ENCODE assay signal across 1 cellular context in the genomic region with DNA sequence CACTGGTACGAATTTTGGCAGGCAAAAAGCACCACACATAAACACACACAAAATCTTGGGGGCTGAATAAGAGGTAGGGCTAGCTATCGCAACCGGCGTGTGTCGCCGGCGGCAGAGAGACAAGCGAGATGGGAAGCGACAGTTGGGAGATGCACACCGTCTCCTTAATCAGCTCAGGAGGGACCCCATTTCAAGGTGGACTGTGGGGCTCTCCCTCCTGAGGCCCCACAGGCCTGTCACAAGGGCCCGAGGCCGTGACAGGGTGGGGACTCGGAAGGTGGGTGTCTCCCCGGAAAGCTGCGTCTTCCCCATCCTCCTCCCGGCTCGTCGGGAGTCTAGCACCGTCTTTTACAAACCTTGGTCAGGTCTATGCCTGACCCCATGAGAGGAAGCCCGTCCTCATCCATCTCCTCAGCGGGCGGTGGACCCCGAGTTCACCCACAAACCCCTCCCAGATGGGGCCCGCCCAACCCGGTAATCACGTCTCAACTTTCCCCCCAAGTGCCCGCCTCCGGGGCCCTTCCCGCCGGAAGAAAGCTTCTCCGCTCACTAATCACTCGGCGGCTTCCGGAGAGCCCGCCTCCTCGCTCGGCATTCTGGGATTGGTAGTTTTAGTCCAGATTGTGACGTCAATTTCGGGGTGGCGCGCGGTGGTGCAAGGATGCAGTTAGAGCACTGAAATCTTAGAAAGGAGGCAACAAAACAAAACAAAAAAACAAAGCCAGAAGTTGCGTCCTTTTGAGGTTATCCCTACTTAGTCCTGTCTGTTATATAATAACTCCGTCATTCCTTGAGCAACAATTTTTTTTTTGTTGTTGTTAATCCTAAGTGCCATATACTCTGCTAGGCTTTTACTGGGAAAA.
TF ChIP-seq lines count a peak whose summit lies in the region.

A gene with protein sequence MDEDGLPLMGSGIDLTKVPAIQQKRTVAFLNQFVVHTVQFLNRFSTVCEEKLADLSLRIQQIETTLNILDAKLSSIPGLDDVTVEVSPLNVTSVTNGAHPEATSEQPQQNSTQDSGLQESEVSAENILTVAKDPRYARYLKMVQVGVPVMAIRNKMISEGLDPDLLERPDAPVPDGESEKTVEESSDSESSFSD (minus strand): TSS at position 436 of the 863 bp plus-strand sequence. CDS start 29 bp downstream, at position 407.

TF ChIP-seq in HepG2, 621 proteins besides CTCF, POLR2A, EP300 and RAD21 (continued from another document and continues in another):
- TF ChIP-seq, protein P1, sequence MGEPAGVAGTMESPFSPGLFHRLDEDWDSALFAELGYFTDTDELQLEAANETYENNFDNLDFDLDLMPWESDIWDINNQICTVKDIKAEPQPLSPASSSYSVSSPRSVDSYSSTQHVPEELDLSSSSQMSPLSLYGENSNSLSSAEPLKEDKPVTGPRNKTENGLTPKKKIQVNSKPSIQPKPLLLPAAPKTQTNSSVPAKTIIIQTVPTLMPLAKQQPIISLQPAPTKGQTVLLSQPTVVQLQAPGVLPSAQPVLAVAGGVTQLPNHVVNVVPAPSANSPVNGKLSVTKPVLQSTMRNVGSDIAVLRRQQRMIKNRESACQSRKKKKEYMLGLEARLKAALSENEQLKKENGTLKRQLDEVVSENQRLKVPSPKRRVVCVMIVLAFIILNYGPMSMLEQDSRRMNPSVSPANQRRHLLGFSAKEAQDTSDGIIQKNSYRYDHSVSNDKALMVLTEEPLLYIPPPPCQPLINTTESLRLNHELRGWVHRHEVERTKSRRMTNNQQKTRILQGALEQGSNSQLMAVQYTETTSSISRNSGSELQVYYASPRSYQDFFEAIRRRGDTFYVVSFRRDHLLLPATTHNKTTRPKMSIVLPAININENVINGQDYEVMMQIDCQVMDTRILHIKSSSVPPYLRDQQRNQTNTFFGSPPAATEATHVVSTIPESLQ (CRISPR knock-in tag; conservative IDR thresholded peaks at IDR 0.05) = no peak
- TF ChIP-seq RELA (CRISPR knock-in tag; IDR thresholded peaks at IDR 0.05) = no peak
- TF ChIP-seq SAFB2 (CRISPR knock-in tag; IDR thresholded peaks at IDR 0.05; ENCODE audit: borderline replicate concordance, low read depth) = no peak
- TF ChIP-seq, protein P2, sequence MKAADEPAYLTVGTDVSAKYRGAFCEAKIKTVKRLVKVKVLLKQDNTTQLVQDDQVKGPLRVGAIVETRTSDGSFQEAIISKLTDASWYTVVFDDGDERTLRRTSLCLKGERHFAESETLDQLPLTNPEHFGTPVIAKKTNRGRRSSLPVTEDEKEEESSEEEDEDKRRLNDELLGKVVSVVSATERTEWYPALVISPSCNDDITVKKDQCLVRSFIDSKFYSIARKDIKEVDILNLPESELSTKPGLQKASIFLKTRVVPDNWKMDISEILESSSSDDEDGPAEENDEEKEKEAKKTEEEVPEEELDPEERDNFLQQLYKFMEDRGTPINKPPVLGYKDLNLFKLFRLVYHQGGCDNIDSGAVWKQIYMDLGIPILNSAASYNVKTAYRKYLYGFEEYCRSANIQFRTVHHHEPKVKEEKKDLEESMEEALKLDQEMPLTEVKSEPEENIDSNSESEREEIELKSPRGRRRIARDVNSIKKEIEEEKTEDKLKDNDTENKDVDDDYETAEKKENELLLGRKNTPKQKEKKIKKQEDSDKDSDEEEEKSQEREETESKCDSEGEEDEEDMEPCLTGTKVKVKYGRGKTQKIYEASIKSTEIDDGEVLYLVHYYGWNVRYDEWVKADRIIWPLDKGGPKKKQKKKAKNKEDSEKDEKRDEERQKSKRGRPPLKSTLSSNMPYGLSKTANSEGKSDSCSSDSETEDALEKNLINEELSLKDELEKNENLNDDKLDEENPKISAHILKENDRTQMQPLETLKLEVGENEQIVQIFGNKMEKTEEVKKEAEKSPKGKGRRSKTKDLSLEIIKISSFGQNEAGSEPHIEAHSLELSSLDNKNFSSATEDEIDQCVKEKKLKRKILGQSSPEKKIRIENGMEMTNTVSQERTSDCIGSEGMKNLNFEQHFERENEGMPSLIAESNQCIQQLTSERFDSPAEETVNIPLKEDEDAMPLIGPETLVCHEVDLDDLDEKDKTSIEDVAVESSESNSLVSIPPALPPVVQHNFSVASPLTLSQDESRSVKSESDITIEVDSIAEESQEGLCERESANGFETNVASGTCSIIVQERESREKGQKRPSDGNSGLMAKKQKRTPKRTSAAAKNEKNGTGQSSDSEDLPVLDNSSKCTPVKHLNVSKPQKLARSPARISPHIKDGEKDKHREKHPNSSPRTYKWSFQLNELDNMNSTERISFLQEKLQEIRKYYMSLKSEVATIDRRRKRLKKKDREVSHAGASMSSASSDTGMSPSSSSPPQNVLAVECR (CRISPR knock-in tag; IDR thresholded peaks at IDR 0.05; ENCODE audit: borderline replicate concordance) = peak; percentile 63
- 0 out of 2 replicates have a peak, but pooled peaks have one; percentile 21 for TF ChIP-seq HNF4A (CRISPR knock-in tag; IDR thresholded peaks at IDR 0.05)
- TF ChIP-seq, protein P3, sequence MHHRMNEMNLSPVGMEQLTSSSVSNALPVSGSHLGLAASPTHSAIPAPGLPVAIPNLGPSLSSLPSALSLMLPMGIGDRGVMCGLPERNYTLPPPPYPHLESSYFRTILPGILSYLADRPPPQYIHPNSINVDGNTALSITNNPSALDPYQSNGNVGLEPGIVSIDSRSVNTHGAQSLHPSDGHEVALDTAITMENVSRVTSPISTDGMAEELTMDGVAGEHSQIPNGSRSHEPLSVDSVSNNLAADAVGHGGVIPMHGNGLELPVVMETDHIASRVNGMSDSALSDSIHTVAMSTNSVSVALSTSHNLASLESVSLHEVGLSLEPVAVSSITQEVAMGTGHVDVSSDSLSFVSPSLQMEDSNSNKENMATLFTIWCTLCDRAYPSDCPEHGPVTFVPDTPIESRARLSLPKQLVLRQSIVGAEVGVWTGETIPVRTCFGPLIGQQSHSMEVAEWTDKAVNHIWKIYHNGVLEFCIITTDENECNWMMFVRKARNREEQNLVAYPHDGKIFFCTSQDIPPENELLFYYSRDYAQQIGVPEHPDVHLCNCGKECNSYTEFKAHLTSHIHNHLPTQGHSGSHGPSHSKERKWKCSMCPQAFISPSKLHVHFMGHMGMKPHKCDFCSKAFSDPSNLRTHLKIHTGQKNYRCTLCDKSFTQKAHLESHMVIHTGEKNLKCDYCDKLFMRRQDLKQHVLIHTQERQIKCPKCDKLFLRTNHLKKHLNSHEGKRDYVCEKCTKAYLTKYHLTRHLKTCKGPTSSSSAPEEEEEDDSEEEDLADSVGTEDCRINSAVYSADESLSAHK (CRISPR knock-in tag; IDR thresholded peaks at IDR 0.05; ENCODE audit: borderline replicate concordance) = no peak
- no peak for TF ChIP-seq MZF1 (CRISPR knock-in tag; IDR thresholded peaks at IDR 0.05; ENCODE audit: borderline replicate concordance)
- TF ChIP-seq, protein P4, sequence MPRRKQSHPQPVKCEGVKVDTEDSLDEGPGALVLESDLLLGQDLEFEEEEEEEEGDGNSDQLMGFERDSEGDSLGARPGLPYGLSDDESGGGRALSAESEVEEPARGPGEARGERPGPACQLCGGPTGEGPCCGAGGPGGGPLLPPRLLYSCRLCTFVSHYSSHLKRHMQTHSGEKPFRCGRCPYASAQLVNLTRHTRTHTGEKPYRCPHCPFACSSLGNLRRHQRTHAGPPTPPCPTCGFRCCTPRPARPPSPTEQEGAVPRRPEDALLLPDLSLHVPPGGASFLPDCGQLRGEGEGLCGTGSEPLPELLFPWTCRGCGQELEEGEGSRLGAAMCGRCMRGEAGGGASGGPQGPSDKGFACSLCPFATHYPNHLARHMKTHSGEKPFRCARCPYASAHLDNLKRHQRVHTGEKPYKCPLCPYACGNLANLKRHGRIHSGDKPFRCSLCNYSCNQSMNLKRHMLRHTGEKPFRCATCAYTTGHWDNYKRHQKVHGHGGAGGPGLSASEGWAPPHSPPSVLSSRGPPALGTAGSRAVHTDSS (CRISPR knock-in tag; conservative IDR thresholded peaks at IDR 0.05) = no peak
- peak; percentile 99 for TF ChIP-seq THAP11 (CRISPR knock-in tag; IDR thresholded peaks at IDR 0.05)
- TF ChIP-seq ZNF564 (CRISPR knock-in tag; IDR thresholded peaks at IDR 0.05) = peak; percentile 60; the same call in 1 of the 2 replicates
- peak; percentile 47 for TF ChIP-seq JARID2 (CRISPR knock-in tag; IDR thresholded peaks at IDR 0.05; ENCODE audit: insufficient replicate concordance)
- no peak for TF ChIP-seq KLF15 (CRISPR knock-in tag; IDR thresholded peaks at IDR 0.05; ENCODE audit: borderline replicate concordance)
- peak; percentile 40; the same call in 1 of the 2 replicates for TF ChIP-seq IRF2 (CRISPR knock-in tag; IDR thresholded peaks at IDR 0.05)
- no peak for TF ChIP-seq ZMAT3 (CRISPR knock-in tag; conservative IDR thresholded peaks at IDR 0.05)
- TF ChIP-seq, protein P5, sequence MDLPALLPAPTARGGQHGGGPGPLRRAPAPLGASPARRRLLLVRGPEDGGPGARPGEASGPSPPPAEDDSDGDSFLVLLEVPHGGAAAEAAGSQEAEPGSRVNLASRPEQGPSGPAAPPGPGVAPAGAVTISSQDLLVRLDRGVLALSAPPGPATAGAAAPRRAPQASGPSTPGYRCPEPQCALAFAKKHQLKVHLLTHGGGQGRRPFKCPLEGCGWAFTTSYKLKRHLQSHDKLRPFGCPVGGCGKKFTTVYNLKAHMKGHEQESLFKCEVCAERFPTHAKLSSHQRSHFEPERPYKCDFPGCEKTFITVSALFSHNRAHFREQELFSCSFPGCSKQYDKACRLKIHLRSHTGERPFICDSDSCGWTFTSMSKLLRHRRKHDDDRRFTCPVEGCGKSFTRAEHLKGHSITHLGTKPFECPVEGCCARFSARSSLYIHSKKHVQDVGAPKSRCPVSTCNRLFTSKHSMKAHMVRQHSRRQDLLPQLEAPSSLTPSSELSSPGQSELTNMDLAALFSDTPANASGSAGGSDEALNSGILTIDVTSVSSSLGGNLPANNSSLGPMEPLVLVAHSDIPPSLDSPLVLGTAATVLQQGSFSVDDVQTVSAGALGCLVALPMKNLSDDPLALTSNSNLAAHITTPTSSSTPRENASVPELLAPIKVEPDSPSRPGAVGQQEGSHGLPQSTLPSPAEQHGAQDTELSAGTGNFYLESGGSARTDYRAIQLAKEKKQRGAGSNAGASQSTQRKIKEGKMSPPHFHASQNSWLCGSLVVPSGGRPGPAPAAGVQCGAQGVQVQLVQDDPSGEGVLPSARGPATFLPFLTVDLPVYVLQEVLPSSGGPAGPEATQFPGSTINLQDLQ (CRISPR knock-in tag; IDR thresholded peaks at IDR 0.05) = no peak
- no peak for TF ChIP-seq ZNF768 (CRISPR knock-in tag; IDR thresholded peaks at IDR 0.05)
- peak; percentile 76 for TF ChIP-seq ASH2L (IDR thresholded peaks at IDR 0.05; ENCODE audit: insufficient read length, low read depth, low read length)
- no peak for TF ChIP-seq SMAD1 (CRISPR knock-in tag; IDR thresholded peaks at IDR 0.05; ENCODE audit: borderline replicate concordance, low read depth)
- no peak for TF ChIP-seq ZNF180 (CRISPR knock-in tag; IDR thresholded peaks at IDR 0.05; ENCODE audit: borderline replicate concordance, low read depth)
- no peak for TF ChIP-seq ZKSCAN8 (CRISPR knock-in tag; IDR thresholded peaks at IDR 0.05; ENCODE audit: borderline replicate concordance)
- no peak for TF ChIP-seq CHD2 (IDR thresholded peaks at IDR 0.05; ENCODE audit: low read depth, low read length)
- no peak for TF ChIP-seq TOE1 (CRISPR knock-in tag; IDR thresholded peaks at IDR 0.05)
- 0 out of 2 replicates have a peak, but pooled peaks have one; percentile 25 for TF ChIP-seq HNRNPL (IDR thresholded peaks at IDR 0.05; ENCODE audit: low read depth, low read length)
- no peak for TF ChIP-seq PAWR (CRISPR knock-in tag; IDR thresholded peaks at IDR 0.05; ENCODE audit: borderline replicate concordance)
- TF ChIP-seq HNRNPK (IDR thresholded peaks at IDR 0.05; ENCODE audit: low read depth, low read length, poor library complexity, severe bottlenecking) = no peak
- no peak for TF ChIP-seq DPF2 (CRISPR knock-in tag; IDR thresholded peaks at IDR 0.05; ENCODE audit: borderline replicate concordance, low read depth)
- peak; percentile 39 for TF ChIP-seq AGO2 (optimal IDR thresholded peaks at IDR 0.05; ENCODE audit: low read depth, low read length)
- TF ChIP-seq ZNF75D (CRISPR knock-in tag; IDR thresholded peaks at IDR 0.05; ENCODE audit: borderline replicate concordance) = no peak
- TF ChIP-seq MAZ (IDR thresholded peaks at IDR 0.05; ENCODE audit: borderline replicate concordance, low read depth, low read length) = 0 out of 2 replicates have a peak, but pooled peaks have one; percentile 69
- TF ChIP-seq MAZ (CRISPR knock-in tag; IDR thresholded peaks at IDR 0.05; ENCODE audit: low read depth) = peak; percentile 53; the same call in 1 of the 2 replicates
- TF ChIP-seq NRL (CRISPR knock-in tag; IDR thresholded peaks at IDR 0.05; ENCODE audit: borderline replicate concordance) = no peak
- TF ChIP-seq, protein P6, sequence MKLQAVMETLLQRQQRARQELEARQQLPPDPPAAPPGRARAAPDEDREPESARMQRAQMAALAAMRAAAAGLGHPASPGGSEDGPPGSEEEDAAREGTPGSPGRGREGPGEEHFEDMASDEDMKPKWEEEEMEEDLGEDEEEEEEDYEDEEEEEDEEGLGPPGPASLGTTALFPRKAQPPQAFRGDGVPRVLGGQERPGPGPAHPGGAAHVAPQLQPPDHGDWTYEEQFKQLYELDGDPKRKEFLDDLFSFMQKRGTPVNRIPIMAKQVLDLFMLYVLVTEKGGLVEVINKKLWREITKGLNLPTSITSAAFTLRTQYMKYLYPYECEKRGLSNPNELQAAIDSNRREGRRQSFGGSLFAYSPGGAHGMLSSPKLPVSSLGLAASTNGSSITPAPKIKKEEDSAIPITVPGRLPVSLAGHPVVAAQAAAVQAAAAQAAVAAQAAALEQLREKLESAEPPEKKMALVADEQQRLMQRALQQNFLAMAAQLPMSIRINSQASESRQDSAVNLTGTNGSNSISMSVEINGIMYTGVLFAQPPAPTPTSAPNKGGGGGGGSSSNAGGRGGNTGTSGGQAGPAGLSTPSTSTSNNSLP (IDR thresholded peaks at IDR 0.05; ENCODE audit: low read depth, low read length) = no peak
- TF ChIP-seq, protein P7, sequence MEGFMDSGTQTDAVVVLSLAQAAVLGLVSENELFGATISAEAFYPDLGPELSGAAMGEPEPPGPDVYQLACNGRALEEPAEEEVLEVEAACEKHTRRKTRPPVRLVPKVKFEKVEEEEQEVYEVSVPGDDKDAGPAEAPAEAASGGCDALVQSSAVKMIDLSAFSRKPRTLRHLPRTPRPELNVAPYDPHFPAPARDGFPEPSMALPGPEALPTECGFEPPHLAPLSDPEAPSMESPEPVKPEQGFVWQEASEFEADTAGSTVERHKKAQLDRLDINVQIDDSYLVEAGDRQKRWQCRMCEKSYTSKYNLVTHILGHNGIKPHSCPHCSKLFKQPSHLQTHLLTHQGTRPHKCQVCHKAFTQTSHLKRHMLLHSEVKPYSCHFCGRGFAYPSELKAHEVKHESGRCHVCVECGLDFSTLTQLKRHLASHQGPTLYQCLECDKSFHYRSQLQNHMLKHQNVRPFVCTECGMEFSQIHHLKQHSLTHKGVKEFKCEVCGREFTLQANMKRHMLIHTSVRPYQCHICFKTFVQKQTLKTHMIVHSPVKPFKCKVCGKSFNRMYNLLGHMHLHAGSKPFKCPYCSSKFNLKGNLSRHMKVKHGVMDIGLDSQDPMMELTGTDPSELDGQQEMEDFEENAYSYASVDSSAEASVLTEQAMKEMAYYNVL (CRISPR knock-in tag; IDR thresholded peaks at IDR 0.05; ENCODE audit: borderline replicate concordance) = no peak
- TF ChIP-seq, protein P8, sequence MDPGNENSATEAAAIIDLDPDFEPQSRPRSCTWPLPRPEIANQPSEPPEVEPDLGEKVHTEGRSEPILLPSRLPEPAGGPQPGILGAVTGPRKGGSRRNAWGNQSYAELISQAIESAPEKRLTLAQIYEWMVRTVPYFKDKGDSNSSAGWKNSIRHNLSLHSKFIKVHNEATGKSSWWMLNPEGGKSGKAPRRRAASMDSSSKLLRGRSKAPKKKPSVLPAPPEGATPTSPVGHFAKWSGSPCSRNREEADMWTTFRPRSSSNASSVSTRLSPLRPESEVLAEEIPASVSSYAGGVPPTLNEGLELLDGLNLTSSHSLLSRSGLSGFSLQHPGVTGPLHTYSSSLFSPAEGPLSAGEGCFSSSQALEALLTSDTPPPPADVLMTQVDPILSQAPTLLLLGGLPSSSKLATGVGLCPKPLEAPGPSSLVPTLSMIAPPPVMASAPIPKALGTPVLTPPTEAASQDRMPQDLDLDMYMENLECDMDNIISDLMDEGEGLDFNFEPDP (CRISPR knock-in tag; conservative IDR thresholded peaks at IDR 0.05) = no peak
- no peak for TF ChIP-seq KLF9 (CRISPR knock-in tag; IDR thresholded peaks at IDR 0.05; ENCODE audit: low read depth)
